ENCODE assay signal across 1 cellular context in the genomic region with DNA sequence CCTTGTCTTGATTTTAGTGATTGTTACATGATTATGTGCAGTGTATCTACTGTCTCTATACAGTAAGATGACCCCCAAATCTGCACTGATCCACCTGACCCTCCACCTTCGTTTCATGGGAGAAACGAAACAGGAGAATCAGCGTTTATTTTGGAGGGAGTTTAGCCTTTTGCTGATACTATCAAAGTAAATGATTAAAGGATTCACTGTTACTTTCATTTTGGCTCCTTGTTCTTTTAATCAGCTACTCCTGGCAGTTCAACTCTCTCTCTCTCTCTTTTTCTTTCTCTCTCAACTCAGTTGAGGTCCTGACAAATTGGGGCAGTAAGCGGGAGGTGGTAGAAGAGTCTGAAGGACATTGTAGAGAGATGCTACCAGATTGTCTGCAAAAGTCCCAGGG.
TF ChIP-seq lines count a peak whose summit lies in the region.

No MANE protein-coding gene starts in this region.

TF ChIP-seq in K562, 482 proteins besides CTCF, POLR2A, EP300 and RAD21:
- no peak for TF ChIP-seq ETS2 (tag; IDR thresholded peaks at IDR 0.05; ENCODE audit: borderline replicate concordance, poor library complexity, severe bottlenecking)
- TF ChIP-seq FOSL1 (tag; conservative IDR thresholded peaks at IDR 0.05): no peak
